23 cellular contexts compared by ENCODE assay signal in the genomic region with DNA sequence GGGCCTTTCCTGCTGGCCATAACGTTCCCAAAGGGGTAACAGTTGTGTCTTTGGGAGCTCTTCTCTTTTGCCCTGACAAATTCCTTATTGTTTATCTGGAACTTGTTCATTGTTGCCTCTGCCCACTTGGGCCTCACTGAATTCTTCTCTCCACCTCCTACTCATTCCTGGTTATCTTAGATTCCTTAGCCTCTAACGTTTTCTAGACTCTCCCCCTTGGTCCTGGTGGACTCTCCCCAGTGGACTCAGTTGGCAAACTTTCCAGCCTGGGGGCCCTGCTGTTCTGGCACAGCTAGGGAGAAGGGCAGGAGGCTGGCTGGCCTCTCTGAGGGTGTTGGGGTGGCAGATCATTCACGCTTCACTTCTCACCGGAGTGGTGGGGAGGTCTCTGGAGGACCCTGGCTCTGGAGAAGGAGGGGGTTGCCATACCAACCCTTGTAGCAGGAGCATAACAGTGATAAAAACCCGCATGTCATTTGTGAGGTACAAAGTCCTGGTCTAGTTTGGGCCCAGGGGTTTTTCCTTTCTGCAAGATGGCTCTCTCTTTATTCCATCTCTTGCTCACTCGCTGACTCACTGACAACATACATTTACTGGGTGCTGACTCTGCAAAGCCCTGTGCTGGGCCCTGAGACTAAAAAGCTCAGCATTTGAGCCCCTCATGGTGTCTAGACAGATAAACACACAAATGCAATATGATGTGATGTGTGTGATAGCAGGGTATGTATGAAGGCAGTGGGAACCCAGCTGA.
"Had no signal": no experiment of that assay in that cellular context is flagged by ENCODE, and none has a peak within 500 bp of the region (broad histone marks: within the 10 kb centered on the region; RNA-seq: fewer than 3 reads in every experiment).

No MANE protein-coding gene starts in this region.

- H3K9me3 Mint-ChIP-seq: activated CD4-positive, alpha-beta T cell treated with anti-CD3 and anti-CD28 coated beads, Interleukin-2, amount 10 ng/mL, durations not matched to agents 24 days and 14 days; activated CD8-positive, alpha-beta T cell treated with anti-CD3 and anti-CD28 coated beads for 36 hours; activated naive CD4-positive, alpha-beta T cell treated with anti-CD3 and anti-CD28 coated beads for 36 hours; activated T-helper 17 cell treated with anti-CD3 and anti-CD28 coated beads, Interleukin-2, amount 50 U/mL, for 72 hours; brain; endodermal cell; neural progenitor cell had no signal

- H3K36me3 Mint-ChIP-seq: brain, neural progenitor cell had no signal

- H3K36me3 ChIP-seq: left ventricle myocardium inferior, neural progenitor cell, thoracic aorta, upper lobe of left lung had no signal

- H3K4me3 Mint-ChIP-seq: activated CD4-positive, alpha-beta T cell treated with anti-CD3 and anti-CD28 coated beads, Interleukin-2, amount 10 ng/mL, durations not matched to agents 24 days and 14 days; activated CD8-positive, alpha-beta T cell treated with anti-CD3 and anti-CD28 coated beads for 36 hours; activated naive CD4-positive, alpha-beta T cell treated with anti-CD3 and anti-CD28 coated beads for 36 hours; activated T-helper 17 cell treated with anti-CD3 and anti-CD28 coated beads, Interleukin-2, amount 50 U/mL, for 72 hours; brain; endodermal cell; neural progenitor cell had no signal

- H3K4me1 ChIP-seq: foreskin keratinocyte, left ventricle myocardium inferior, neural progenitor cell, upper lobe of left lung had no signal

- H3K27ac ChIP-seq: dorsolateral prefrontal cortex, epithelial cell of prostate, foreskin keratinocyte, left ventricle myocardium inferior, neural progenitor cell, thoracic aorta, upper lobe of left lung had no signal

- H3K27me3 Mint-ChIP-seq: brain had no signal

- H3K27me3 ChIP-seq: dorsolateral prefrontal cortex, foreskin keratinocyte, neural progenitor cell, upper lobe of left lung had no signal

- H3K4me1 Mint-ChIP-seq: activated CD4-positive, alpha-beta T cell treated with anti-CD3 and anti-CD28 coated beads, Interleukin-2, amount 10 ng/mL, durations not matched to agents 24 days and 14 days; activated T-helper 17 cell treated with anti-CD3 and anti-CD28 coated beads, Interleukin-2, amount 50 U/mL, for 72 hours; brain; endodermal cell had no signal

- FAIRE-seq: colon, keratinocyte had no signal

- H3K4me3 ChIP-seq: dorsolateral prefrontal cortex, left ventricle myocardium inferior, neural progenitor cell, thoracic aorta, upper lobe of left lung had no signal

- DNase-seq: activated CD4-positive, alpha-beta T cell treated with anti-CD3 and anti-CD28 coated beads, Interleukin-2, amount 10 ng/mL, durations not matched to agents 24 days and 14 days; activated CD4-positive, CD25-positive, alpha-beta regulatory T cell; activated CD8-positive, alpha-beta T cell treated with anti-CD3 and anti-CD28 coated beads for 36 hours; activated naive CD4-positive, alpha-beta T cell treated with anti-CD3 and anti-CD28 coated beads for 36 hours; activated T-cell treated with anti-CD3 and anti-CD28 coated beads, Interleukin-2, amount 50 U/mL, for 1 hour; anterior cingulate cortex; central memory CD4-positive, alpha-beta T cell; dorsolateral prefrontal cortex; endodermal cell; foreskin keratinocyte; hypothalamus; left ventricle myocardium inferior; mammary epithelial cell; midbrain; T1000; upper lobe of left lung had no signal

- H3K9me3 ChIP-seq: left ventricle myocardium inferior, thoracic aorta, upper lobe of left lung had no signal

- H3K27ac Mint-ChIP-seq: activated CD4-positive, alpha-beta T cell treated with anti-CD3 and anti-CD28 coated beads, Interleukin-2, amount 10 ng/mL, durations not matched to agents 24 days and 14 days; activated CD8-positive, alpha-beta T cell treated with anti-CD3 and anti-CD28 coated beads for 36 hours; activated naive CD4-positive, alpha-beta T cell treated with anti-CD3 and anti-CD28 coated beads for 36 hours; activated T-helper 17 cell treated with anti-CD3 and anti-CD28 coated beads, Interleukin-2, amount 50 U/mL, for 72 hours; brain; endodermal cell; neural progenitor cell had no signal
